8 cellular contexts compared by ENCODE assay signal in the genomic region with DNA sequence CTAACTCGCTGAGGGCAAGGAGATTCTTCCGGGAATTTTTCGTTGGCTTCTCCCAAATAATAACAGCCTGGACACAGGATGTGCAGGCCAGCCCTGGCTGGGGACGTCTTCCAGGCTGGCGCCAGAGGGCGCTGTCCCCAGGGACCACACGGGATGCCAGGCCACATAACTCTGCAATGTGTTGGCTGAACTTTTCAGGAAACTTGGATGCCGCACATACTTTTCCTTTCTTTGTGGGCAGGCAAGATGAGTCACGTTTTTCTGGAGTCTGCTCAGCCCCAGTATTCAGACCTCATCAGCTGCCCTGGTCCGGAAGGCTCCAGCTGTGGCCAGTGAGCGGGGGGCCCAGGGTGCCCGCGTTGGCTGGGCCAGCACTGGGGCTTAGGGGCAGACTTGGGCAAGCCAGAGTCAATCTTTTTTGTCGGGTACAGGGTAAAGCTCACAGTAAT.
A peak's percentile ranks its signal among the peaks of the same experiment; 100 is the strongest.
DNase-seq lines count a peak whose midpoint lies in the region; ATAC-seq and TF ChIP-seq lines count a peak whose summit lies in the region.

No MANE protein-coding gene starts in this region.

- no peaks in the 10 kb centered on the region for H3K9me3 ChIP-seq in neural cell (ENCODE audit: low read length)

- no peaks in the 10 kb centered on the region for H3K9me2 ChIP-seq in neural cell (ENCODE audit: insufficient read depth, low read length)

- H3K4me3 ChIP-seq in neural cell (ENCODE audit: low read length), result no peak overlapping the region

- no peaks in the 10 kb centered on the region for H3K36me3 ChIP-seq in neural cell (ENCODE audit: insufficient read depth, low read length)

- no peak for TF ChIP-seq EP300 in neural cell (conservative IDR thresholded peaks at IDR 0.05; ENCODE audit: poor library complexity, severe bottlenecking)

- H3K9ac ChIP-seq in neural cell (ENCODE audit: low read length), result no peak overlapping the region

- TF ChIP-seq RAD21 in neural cell (conservative IDR thresholded peaks at IDR 0.05), result no peak

- no peaks in the 10 kb centered on the region for H3K27me3 ChIP-seq in neural cell (ENCODE audit: insufficient read depth, low read depth, low read length)

- no peak overlapping the region for H3K27ac ChIP-seq in neural cell (ENCODE audit: low read length)

- H3F3A ChIP-seq in neural cell (ENCODE audit: insufficient read depth, low read length, poor library complexity, severe bottlenecking), result no peaks in the 10 kb centered on the region

- peak; percentile 21 for DNase-seq in NCI-H345 (lab: John Stamatoyannopoulos, UW)
- no peak for DNase-seq in NCI-H345 treated with DMSO at 0.1 percent for 48 hours (lab: John Stamatoyannopoulos, UW; ENCODE audit: unreplicated experiment)
- peak; percentile 98 for DNase-seq in SW 1271 (lab: John Stamatoyannopoulos, UW)
- peak; percentile 97 for DNase-seq in fibroblast of the conjunctiva (ENCODE audit: low read depth)
- DNase-seq in NCI-H2029 (lab: John Stamatoyannopoulos, UW), result no peak

- H3K4me2 ChIP-seq in neural cell (ENCODE audit: low read length), result no peak overlapping the region

- no peak overlapping the region for H2AFZ ChIP-seq in neural cell (ENCODE audit: low read depth, low read length)

- TF ChIP-seq CTCF in neural cell (IDR thresholded peaks at IDR 0.05; ENCODE audit: poor library complexity, severe bottlenecking), result peak; percentile 43

- ATAC-seq in HG03442 (IDR thresholded peaks at IDR 0.05; ENCODE audit: unreplicated experiment) (peak; percentile 45), HG02884 (IDR thresholded peaks at IDR 0.05; ENCODE audit: unreplicated experiment) (no peak)

- no peaks in the 10 kb centered on the region for H4K20me1 ChIP-seq in neural cell (ENCODE audit: insufficient read depth)

- H3K79me2 ChIP-seq in neural cell (replicated peaks; ENCODE audit: insufficient read depth, low read length), result no peaks in the 10 kb centered on the region

TF ChIP-seq in neural cell, 6 proteins besides CTCF, POLR2A, EP300 and RAD21:
- TF ChIP-seq MXI1 (conservative IDR thresholded peaks at IDR 0.05; ENCODE audit: poor library complexity, severe bottlenecking) (no peak), EZH2 (IDR thresholded peaks at IDR 0.05; ENCODE audit: borderline replicate concordance, insufficient read depth, low read length, poor library complexity, severe bottlenecking) (no peak), POLR2AphosphoS5 (IDR thresholded peaks at IDR 0.05) (no peak), SMC3 (conservative IDR thresholded peaks at IDR 0.05; ENCODE audit: poor library complexity) (peak; percentile 28), TAF1 (IDR thresholded peaks at IDR 0.05; ENCODE audit: low read depth) (no peak)
- TF ChIP-seq, protein P1, sequence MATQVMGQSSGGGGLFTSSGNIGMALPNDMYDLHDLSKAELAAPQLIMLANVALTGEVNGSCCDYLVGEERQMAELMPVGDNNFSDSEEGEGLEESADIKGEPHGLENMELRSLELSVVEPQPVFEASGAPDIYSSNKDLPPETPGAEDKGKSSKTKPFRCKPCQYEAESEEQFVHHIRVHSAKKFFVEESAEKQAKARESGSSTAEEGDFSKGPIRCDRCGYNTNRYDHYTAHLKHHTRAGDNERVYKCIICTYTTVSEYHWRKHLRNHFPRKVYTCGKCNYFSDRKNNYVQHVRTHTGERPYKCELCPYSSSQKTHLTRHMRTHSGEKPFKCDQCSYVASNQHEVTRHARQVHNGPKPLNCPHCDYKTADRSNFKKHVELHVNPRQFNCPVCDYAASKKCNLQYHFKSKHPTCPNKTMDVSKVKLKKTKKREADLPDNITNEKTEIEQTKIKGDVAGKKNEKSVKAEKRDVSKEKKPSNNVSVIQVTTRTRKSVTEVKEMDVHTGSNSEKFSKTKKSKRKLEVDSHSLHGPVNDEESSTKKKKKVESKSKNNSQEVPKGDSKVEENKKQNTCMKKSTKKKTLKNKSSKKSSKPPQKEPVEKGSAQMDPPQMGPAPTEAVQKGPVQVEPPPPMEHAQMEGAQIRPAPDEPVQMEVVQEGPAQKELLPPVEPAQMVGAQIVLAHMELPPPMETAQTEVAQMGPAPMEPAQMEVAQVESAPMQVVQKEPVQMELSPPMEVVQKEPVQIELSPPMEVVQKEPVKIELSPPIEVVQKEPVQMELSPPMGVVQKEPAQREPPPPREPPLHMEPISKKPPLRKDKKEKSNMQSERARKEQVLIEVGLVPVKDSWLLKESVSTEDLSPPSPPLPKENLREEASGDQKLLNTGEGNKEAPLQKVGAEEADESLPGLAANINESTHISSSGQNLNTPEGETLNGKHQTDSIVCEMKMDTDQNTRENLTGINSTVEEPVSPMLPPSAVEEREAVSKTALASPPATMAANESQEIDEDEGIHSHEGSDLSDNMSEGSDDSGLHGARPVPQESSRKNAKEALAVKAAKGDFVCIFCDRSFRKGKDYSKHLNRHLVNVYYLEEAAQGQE (IDR thresholded peaks at IDR 0.05; ENCODE audit: borderline replicate concordance), result no peak
TF ChIP-seq in neural cell: peak in this region for 1.

Comparison
In these comparisons a context has a peak if more than half of its experiments do, and no peak if none do; other contexts are left out.
1. DNase-seq: peak in NCI-H345 (single experiment), SW 1271 (2 of 2) and fibroblast of the conjunctiva (single experiment); none in NCI-H345 treated with DMSO at 0.1 percent for 48 hours (single experiment) and NCI-H2029 (single experiment).